In the genomic region with DNA sequence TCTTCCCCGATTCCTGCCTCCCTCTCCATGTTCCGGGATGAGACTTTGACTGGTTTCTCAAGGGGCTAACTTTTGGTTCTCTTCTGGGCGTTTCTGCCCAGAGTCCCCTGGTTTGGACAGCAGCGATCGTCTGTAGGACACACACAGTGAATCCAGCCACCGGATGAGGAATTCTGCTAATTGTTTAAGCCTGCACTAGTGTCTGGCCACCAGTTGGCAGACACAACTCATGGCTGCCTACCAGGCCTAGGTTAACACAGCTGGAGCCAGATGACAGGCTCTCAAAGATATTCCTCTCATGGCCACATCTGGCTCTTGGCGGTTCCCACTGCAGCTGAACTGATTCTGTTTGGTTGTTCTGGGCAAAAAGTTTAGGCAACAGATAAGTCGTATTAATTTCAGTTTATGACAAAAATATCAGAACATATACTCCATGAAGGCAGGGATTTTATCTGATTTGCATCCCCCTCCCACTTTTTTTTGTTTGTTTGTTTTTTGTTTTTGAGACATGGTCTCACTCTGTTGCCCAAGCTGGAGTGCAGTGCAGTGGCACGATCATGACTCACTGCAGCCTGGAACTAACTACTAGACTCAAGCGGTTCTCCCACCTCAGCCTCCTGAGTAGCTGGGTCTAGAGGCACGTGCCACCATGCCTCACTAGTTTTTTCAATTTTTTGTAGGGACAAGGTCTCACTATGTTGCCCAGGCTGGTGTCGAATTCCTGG, we compare ENCODE assay signal across 11 cellular contexts.
DNase-seq lines count a peak whose midpoint lies in the region; ATAC-seq and TF ChIP-seq lines count a peak whose summit lies in the region.
"Had no signal": no experiment of that assay in that cellular context is flagged by ENCODE, and none has a peak within 500 bp of the region (broad histone marks: within the 10 kb centered on the region; RNA-seq: fewer than 3 reads in every experiment).

No MANE protein-coding gene starts in this region.

- no peaks in the 10 kb centered on the region for H3K36me3 ChIP-seq in brain microvascular endothelial cell (replicated peaks)
- no peaks in the 10 kb centered on the region for H3K36me3 ChIP-seq in lung (ENCODE audit: control insufficient read depth in 2 of 2, insufficient read depth in 2 of 2, low read length in 2 of 2)
- no peaks in the 10 kb centered on the region for H3K36me3 ChIP-seq in tibial nerve

- in situ Hi-C loops in brain microvascular endothelial cell (cut with HindIII; ENCODE audit: low pct_ligation_motif_present, low sequenced_read_pairs), result no loop called here

- TF ChIP-seq EP300 in tibial nerve (IDR thresholded peaks at IDR 0.05), result peak in 1 of 2 donors; percentile 11

- intact Hi-C loops in activated CD8-positive, alpha-beta T cell treated with anti-CD3 and anti-CD28 coated beads for 36 hours (cut with micrococcal nuclease), result no loop called here

- H3K4me3 Mint-ChIP-seq in activated CD8-positive, alpha-beta T cell treated with anti-CD3 and anti-CD28 coated beads for 36 hours, result no peak overlapping the region
- no peak overlapping the region for H3K4me3 Mint-ChIP-seq in activated CD8-positive, alpha-beta T cell treated with anti-CD3 and anti-CD28 coated beads, Interleukin-2, amount 10 ng/mL, durations not matched to agents 7 days and 5 days

- no peak for ATAC-seq in activated CD8-positive, alpha-beta T cell treated with anti-CD3 and anti-CD28 coated beads for 36 hours
- no peak for ATAC-seq in activated CD8-positive, alpha-beta T cell treated with anti-CD3 and anti-CD28 coated beads, Interleukin-2, amount 10 ng/mL, durations not matched to agents 7 days and 5 days
- ATAC-seq in lung (ENCODE audit: insufficient read depth, low FRiP score), result peak; percentile 10
- no peak for ATAC-seq in HG02973 (IDR thresholded peaks at IDR 0.05; ENCODE audit: unreplicated experiment)

- CTCF ChIA-PET in activated CD8-positive, alpha-beta T cell treated with anti-CD3 and anti-CD28 coated beads for 36 hours (lab: Charles Lee), result interaction anchor here (1.4 kb wide), 1 partner anchor 76 kb away, joined by 3 read pairs; no protein-coding TSS in a partner anchor
- CTCF ChIA-PET in activated CD8-positive, alpha-beta T cell treated with anti-CD3 and anti-CD28 coated beads, Interleukin-2, amount 10 ng/mL, durations not matched to agents 7 days and 5 days (lab: Charles Lee), result interaction anchor here (1.7 kb wide), 1 partner anchor 76 kb away, joined by 5 read pairs; no protein-coding TSS in a partner anchor

- WGBS in lung, 2 donors, result 71 to 78% methylated on average over 12 of the region's 12 CpGs
- WGBS in tibial nerve, 2 donors, result 72 to 86% methylated on average over 12 of the region's 12 CpGs

- TF ChIP-seq POLR2A in tibial nerve (IDR thresholded peaks at IDR 0.05), result no peak

- H3K4me1 ChIP-seq in lung (ENCODE audit: control insufficient read depth in 2 of 2, insufficient read depth in 2 of 2, low read length in 2 of 2), result peaks cover 2 to 7% of the 10 kb centered on the region in 2 donors
- peaks cover 0 to 39% (median 0%) of the 10 kb centered on the region in 4 donors for H3K4me1 ChIP-seq in tibial nerve

- H3K9me3 Mint-ChIP-seq in activated CD8-positive, alpha-beta T cell treated with anti-CD3 and anti-CD28 coated beads for 36 hours, result no peaks in the 10 kb centered on the region
- no peaks in the 10 kb centered on the region for H3K9me3 Mint-ChIP-seq in activated CD8-positive, alpha-beta T cell treated with anti-CD3 and anti-CD28 coated beads, Interleukin-2, amount 10 ng/mL, durations not matched to agents 7 days and 5 days (ENCODE audit: insufficient read depth)
- H3K9me3 Mint-ChIP-seq: CD8-positive, alpha-beta memory T cell had no signal

- H3K27ac ChIP-seq in brain microvascular endothelial cell (no peak overlapping the region), lung (ENCODE audit: low read depth in 1 of 2, low read length in 1 of 2) (peak overlapping the region; percentile 32 to 35), tibial nerve (peak overlapping the region in 1 of 4 donors; percentile 47)

- POLR2A ChIA-PET in activated CD8-positive, alpha-beta T cell treated with anti-CD3 and anti-CD28 coated beads for 36 hours (lab: Charles Lee), result interaction anchor here (0.8 to 1.5 kb wide), 4 partner anchors 9 to 79 kb away, joined by 3 to 4 read pairs (median 3); no protein-coding TSS in a partner anchor
- POLR2A ChIA-PET in activated CD8-positive, alpha-beta T cell treated with anti-CD3 and anti-CD28 coated beads, Interleukin-2, amount 10 ng/mL, durations not matched to agents 7 days and 5 days (lab: Charles Lee), result interaction anchor here (0.9 to 1.3 kb wide), 2 partner anchors 73 to 272 kb away, joined by 3 to 4 read pairs; no protein-coding TSS in a partner anchor

- peaks cover 11% of the 10 kb centered on the region for H3K36me3 Mint-ChIP-seq in activated CD8-positive, alpha-beta T cell treated with anti-CD3 and anti-CD28 coated beads for 36 hours (ENCODE audit: low read depth)
- peaks cover 3% of the 10 kb centered on the region for H3K36me3 Mint-ChIP-seq in activated CD8-positive, alpha-beta T cell treated with anti-CD3 and anti-CD28 coated beads, Interleukin-2, amount 10 ng/mL, durations not matched to agents 7 days and 5 days (ENCODE audit: low read depth)

- H3K27me3 Mint-ChIP-seq in activated CD8-positive, alpha-beta T cell treated with anti-CD3 and anti-CD28 coated beads for 36 hours, result no peaks in the 10 kb centered on the region
- H3K27me3 Mint-ChIP-seq in activated CD8-positive, alpha-beta T cell treated with anti-CD3 and anti-CD28 coated beads, Interleukin-2, amount 10 ng/mL, durations not matched to agents 7 days and 5 days (ENCODE audit: low read depth), result no peaks in the 10 kb centered on the region
- H3K27me3 Mint-ChIP-seq: CD8-positive, alpha-beta memory T cell had no signal

- TF ChIP-seq CTCF in activated CD8-positive, alpha-beta T cell treated with anti-CD3 and anti-CD28 coated beads for 36 hours (IDR thresholded peaks at IDR 0.05), result no peak
- TF ChIP-seq CTCF in brain microvascular endothelial cell (IDR thresholded peaks at IDR 0.05; ENCODE audit: low read depth, low read length, missing control alignments) (peak; percentile 40), lung (IDR thresholded peaks at IDR 0.05; ENCODE audit: control extremely low read depth, extremely low read depth) (no peak), tibial nerve (IDR thresholded peaks at IDR 0.05) (no peak)

- peak; percentile 41 for DNase-seq in activated CD8-positive, alpha-beta T cell treated with anti-CD3 and anti-CD28 coated beads for 36 hours
- DNase-seq in activated CD8-positive, alpha-beta T cell treated with anti-CD3 and anti-CD28 coated beads, Interleukin-2, amount 10 ng/mL, durations not matched to agents 7 days and 5 days, result no peak
- peak; percentile 40 for DNase-seq in brain microvascular endothelial cell
- no peak for DNase-seq in lung (ENCODE audit: low spot score)
- DNase-seq in tibial nerve (ENCODE audit: low spot score in 2 of 2), result peak; percentile 38 to 50
- DNase-seq in stimulated activated CD4-positive, alpha-beta T cell treated with anti-CD3 and anti-CD28 coated beads, Interleukin-12 subunit alpha, Interleukin-12 subunit beta, amount 100 ng/mL, for 4 hours, result no peak
- no peak for DNase-seq in NCI-H1694 treated with DMSO at 0.1 percent for 48 hours (lab: John Stamatoyannopoulos, UW)
- DNase-seq: activated CD4-positive, alpha-beta T cell treated with anti-CD3 and anti-CD28 coated beads, Interleukin-2, amount 50 U/mL, for 1 hour; NCI-H1105 had no signal

- peaks cover 68% of the 10 kb centered on the region for H3K4me1 Mint-ChIP-seq in activated CD8-positive, alpha-beta T cell treated with anti-CD3 and anti-CD28 coated beads for 36 hours (ENCODE audit: low read depth)
- peaks cover 59% of the 10 kb centered on the region for H3K4me1 Mint-ChIP-seq in activated CD8-positive, alpha-beta T cell treated with anti-CD3 and anti-CD28 coated beads, Interleukin-2, amount 10 ng/mL, durations not matched to agents 7 days and 5 days (ENCODE audit: low read depth)

- H3K9me3 ChIP-seq in lung (ENCODE audit: control insufficient read depth in 2 of 2, insufficient read depth in 1 of 2, low read length in 1 of 2) (no peaks in the 10 kb centered on the region), tibial nerve (no peaks in the 10 kb centered on the region)

- peak overlapping the region; percentile 26 for H3K27ac Mint-ChIP-seq in activated CD8-positive, alpha-beta T cell treated with anti-CD3 and anti-CD28 coated beads for 36 hours
- H3K27ac Mint-ChIP-seq in activated CD8-positive, alpha-beta T cell treated with anti-CD3 and anti-CD28 coated beads, Interleukin-2, amount 10 ng/mL, durations not matched to agents 7 days and 5 days, result no peak overlapping the region

- H3K4me3 ChIP-seq in brain microvascular endothelial cell (ENCODE audit: low read depth, low read length) (no peak overlapping the region), lung (no peak overlapping the region), tibial nerve (peak overlapping the region in 1 of 4 donors; percentile 8)

- no peaks in the 10 kb centered on the region for H3K27me3 ChIP-seq in brain microvascular endothelial cell (replicated peaks)
- H3K27me3 ChIP-seq in lung (ENCODE audit: control insufficient read depth, insufficient read depth), result no peaks in the 10 kb centered on the region
- no peaks in the 10 kb centered on the region for H3K27me3 ChIP-seq in tibial nerve

Comparison
In these comparisons a context has a peak if more than half of its experiments do, and no peak if none do; other contexts are left out.
1. DNase-seq: peak in activated CD8-positive, alpha-beta T cell treated with anti-CD3 and anti-CD28 coated beads for 36 hours (single experiment), brain microvascular endothelial cell (single experiment) and tibial nerve (2 of 2); none in activated CD8-positive, alpha-beta T cell treated with anti-CD3 and anti-CD28 coated beads, Interleukin-2, amount 10 ng/mL, durations not matched to agents 7 days and 5 days (single experiment), lung (single experiment), stimulated activated CD4-positive, alpha-beta T cell treated with anti-CD3 and anti-CD28 coated beads, Interleukin-12 subunit alpha, Interleukin-12 subunit beta, amount 100 ng/mL, for 4 hours (single experiment) and NCI-H1694 treated with DMSO at 0.1 percent for 48 hours (single experiment).